ENCODE assay signal across 10 cellular contexts in the genomic region with DNA sequence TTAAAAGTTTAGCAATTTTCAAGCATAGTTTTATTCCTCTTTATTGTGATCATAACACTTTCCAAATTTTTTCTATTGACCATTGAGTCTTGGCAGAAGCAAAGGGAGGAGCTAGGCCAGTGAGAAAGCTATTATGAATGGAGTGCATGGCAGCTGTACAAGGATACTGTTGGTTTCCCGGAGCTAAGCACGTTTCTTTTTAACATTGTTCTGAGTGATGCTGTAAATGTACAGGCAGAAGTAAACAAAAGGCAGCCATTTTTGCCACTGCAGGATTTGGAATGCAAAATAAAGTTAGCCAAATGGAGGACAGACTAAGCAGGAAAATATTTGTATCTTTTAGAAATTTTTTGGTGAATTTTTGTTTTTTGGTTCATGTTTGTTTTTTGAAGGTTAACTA. TPM values are rescaled to one million over a fixed set of nuclear protein-coding genes. Genes with fewer than 3 reads are reported as not detected.
DNase-seq lines count a peak whose midpoint lies in the region; ATAC-seq and TF ChIP-seq lines count a peak whose summit lies in the region.
"Had no signal": no experiment of that assay in that cellular context is flagged by ENCODE, and none has a peak within 500 bp of the region (broad histone marks: within the 10 kb centered on the region; RNA-seq: fewer than 3 reads in every experiment).

No MANE protein-coding gene starts in this region.

- no peaks in the 10 kb centered on the region for H3K36me3 ChIP-seq in Peyer's patch
- no peaks in the 10 kb centered on the region for H3K36me3 ChIP-seq in colonic mucosa

- peak; percentile 25 for DNase-seq in DMS153 treated with DMSO at 0.1 percent for 48 hours (lab: John Stamatoyannopoulos, UW; ENCODE audit: unreplicated experiment)
- DNase-seq in NCI-H2107 (lab: John Stamatoyannopoulos, UW) = peak; percentile 19
- no peak for DNase-seq in central memory CD8-positive, alpha-beta T cell (ENCODE audit: low spot score in 2 of 2)
- DNase-seq in myocyte (ENCODE audit: low read depth) = peak; percentile 45
- DNase-seq in Peyer's patch = no peak
- DNase-seq in colonic mucosa = no peak
- DNase-seq: activated CD4-positive, alpha-beta T cell treated with anti-CD3 and anti-CD28 coated beads for 4 hours had no signal

- no peak overlapping the region for H3K27ac ChIP-seq in Peyer's patch
- H3K27ac ChIP-seq in colonic mucosa = no peak overlapping the region

- H3K27me3 ChIP-seq in Peyer's patch (no peaks in the 10 kb centered on the region), colonic mucosa (no peaks in the 10 kb centered on the region)

- peak overlapping the region; percentile 49 for H3K27ac Mint-ChIP-seq in central memory CD8-positive, alpha-beta T cell (ENCODE audit: low read depth)

- peaks cover 0 to 3% (median 0%) of the 10 kb centered on the region in 4 donors for H3K4me1 ChIP-seq in Peyer's patch
- H3K4me1 ChIP-seq in colonic mucosa = no peaks in the 10 kb centered on the region

- H3K9me3 ChIP-seq in Peyer's patch (no peaks in the 10 kb centered on the region), colonic mucosa (no peaks in the 10 kb centered on the region)

- no peak for ATAC-seq in central memory CD8-positive, alpha-beta T cell (replicated peaks; ENCODE audit: extremely low read depth, poor library complexity, severe bottlenecking)
- no peak for ATAC-seq in HG02623 (IDR thresholded peaks at IDR 0.05; ENCODE audit: unreplicated experiment)
- no peak for ATAC-seq in HG02884 (IDR thresholded peaks at IDR 0.05; ENCODE audit: unreplicated experiment)
- ATAC-seq: esophagus mucosa had no signal

- H3K36me3 Mint-ChIP-seq in central memory CD8-positive, alpha-beta T cell (ENCODE audit: insufficient read depth) = peaks cover 2% of the 10 kb centered on the region

- H3K4me3 ChIP-seq in Peyer's patch = no peak overlapping the region
- H3K4me3 ChIP-seq in colonic mucosa = no peak overlapping the region

- no peak for TF ChIP-seq POLR2A in Peyer's patch (IDR thresholded peaks at IDR 0.05)

- H3K27me3 Mint-ChIP-seq in central memory CD8-positive, alpha-beta T cell = no peaks in the 10 kb centered on the region

- no peak for TF ChIP-seq CTCF in Peyer's patch (IDR thresholded peaks at IDR 0.05)
- TF ChIP-seq CTCF in colonic mucosa (IDR thresholded peaks at IDR 0.05) = no peak

- H3K4me3 Mint-ChIP-seq in central memory CD8-positive, alpha-beta T cell = no peak overlapping the region

- no peak overlapping the region for H3K9ac ChIP-seq in colonic mucosa (ENCODE audit: low read depth in 2 of 2, low read length in 2 of 2)

- H3K9me3 Mint-ChIP-seq in central memory CD8-positive, alpha-beta T cell = no peaks in the 10 kb centered on the region

- intact Hi-C loops in colonic mucosa (cut with DNase I) = no loop called here

- H3K4me1 Mint-ChIP-seq in central memory CD8-positive, alpha-beta T cell = peaks cover 40% of the 10 kb centered on the region

RNA-seq across cellular contexts. Expression of a gene that starts 16.2 kb away (rescaled TPM):
- total RNA-seq in myocyte (8.2 and 9.1 TPM in 2 replicates), Peyer's patch (10 to 100 TPM; 11.1 to 20.6 (median 15.9) TPM), colonic mucosa (10 to 100 TPM; 10.8 to 16.4 TPM)
- 6.6 TPM for polyA plus RNA-seq in myocyte (2012)

RNA-seq across cellular contexts. Expression of a gene that starts 37.0 kb away (rescaled TPM):
- total RNA-seq in myocyte (not detected in 2 replicates), Peyer's patch (100 to 1,000 TPM in 3 of 4 donors, 10 to 100 TPM in 1; 31.4 to 222 (median 173) TPM), colonic mucosa (10 to 100 TPM; 52.3 to 72.7 TPM)
- not detected for polyA plus RNA-seq in myocyte (2012)
- total RNA-seq: esophagus mucosa had no signal

RNA-seq across cellular contexts. Expression of a gene that starts 53.8 kb away (rescaled TPM):
- 22.8 and 24.1 TPM in 2 replicates for total RNA-seq in myocyte
- polyA plus RNA-seq in myocyte (2012) = 18.2 TPM
- total RNA-seq in Peyer's patch = 10 to 100 TPM in 3 of 4 donors, 1 to 10 TPM in 1; 8.3 to 28.6 (median 21.3) TPM
- total RNA-seq in colonic mucosa = 10 to 100 TPM; 16.5 to 17.1 TPM

Comparison
In these comparisons a context has a peak if more than half of its experiments do, and no peak if none do; other contexts are left out.
1. DNase-seq: peak in DMS153 treated with DMSO at 0.1 percent for 48 hours (single experiment), NCI-H2107 (single experiment) and myocyte (single experiment); none in central memory CD8-positive, alpha-beta T cell (0 of 2), Peyer's patch (0 of 3) and colonic mucosa (single experiment).
2. RNA of a gene that starts 37.0 kb away (total RNA-seq): 31.4 to 222 TPM in Peyer's patch and 52.3 to 72.7 TPM in colonic mucosa; not detected in myocyte; every median in the first group is over 10 times any median in the second.